ENCODE assay signal across 8 cellular contexts in genomic region chr7:66995045-66995776, GRCh38.
DNase-seq lines count a peak whose midpoint lies in the region; ATAC-seq lines count a peak whose summit lies in the region.
"Not testable (repeated sequence)": the region's sequence is repeated elsewhere in the genome, so short reads cannot be mapped to it uniquely, and the experiment has no call there.

SBDS (minus strand) TSS chr7:66995586; CDS start chr7:66995417, 169 bp downstream.

- peak within 1 kb of the TSS; percentile 88 to 97 (median 92) for H3K9ac ChIP-seq in BLaER1 treated with 17β-estradiol and CSF1 and Interleukin-3, amounts not matched to agents 10 nM and 100 nM

- H3K27ac ChIP-seq in BLaER1 treated with 17β-estradiol and CSF1 and Interleukin-3, amounts not matched to agents 10 nM and 100 nM: peak within 1 kb of the TSS; percentile 83 to 96 (median 88)

- peak within 1 kb of the TSS; percentile 76 to 94 (median 86) for H3K4me3 ChIP-seq in BLaER1 treated with 17β-estradiol and CSF1 and Interleukin-3, amounts not matched to agents 10 nM and 100 nM

- H3K36me3 ChIP-seq in BLaER1 treated with 17β-estradiol and CSF1 and Interleukin-3, amounts not matched to agents 10 nM and 100 nM: peaks cover 31 to 55% (median 50%) of the 10 kb centered on the region in 11 experiments

- not testable (repeated sequence) for H3K9me3 ChIP-seq in BLaER1 treated with 17β-estradiol and CSF1 and Interleukin-3, amounts not matched to agents 10 nM and 100 nM (replicated peaks in 1 of 11)

- peaks cover 16 to 22% (median 18%) of the 10 kb centered on the region in 10 experiments; a peak in 18 of 20 replicates for H3K4me1 ChIP-seq in BLaER1 treated with 17β-estradiol and CSF1 and Interleukin-3, amounts not matched to agents 10 nM and 100 nM

- DNase-seq in NCI-H748 (lab: John Stamatoyannopoulos, UW; ENCODE audit: unreplicated experiment) (peak; percentile 99), dedifferentiated amniotic fluid mesenchymal stem cell (ENCODE audit: extremely low spot score) (peak; percentile 99), left kidney (ENCODE audit: low read depth, low spot score) (peak; percentile 100)
- DNase-seq in activated CD4-positive, alpha-beta T cell treated with anti-CD3 and anti-CD28 coated beads, Interleukin-2, amount 50 U/mL, for 1 hour: peak; percentile 88
- peak; percentile 88 to 92 for DNase-seq in stimulated activated CD4-positive, alpha-beta T cell treated with anti-CD3 and anti-CD28 coated beads, Interleukin-2, amount 100 ng/mL, for 24 hours

- peaks cover 0 to 29% (median 7%) of the 10 kb centered on the region in 11 experiments; a peak in 9 of 22 replicates for H4K20me1 ChIP-seq in BLaER1 treated with 17β-estradiol and CSF1 and Interleukin-3, amounts not matched to agents 10 nM and 100 nM

- peak within 1 kb of the TSS; percentile 71 to 93 (median 83) for H3K4me2 ChIP-seq in BLaER1 treated with 17β-estradiol and CSF1 and Interleukin-3, amounts not matched to agents 10 nM and 100 nM

- H3K27me3 ChIP-seq in BLaER1 treated with 17β-estradiol and CSF1 and Interleukin-3, amounts not matched to agents 10 nM and 100 nM: not testable (repeated sequence)

- ATAC-seq in GM19351 (IDR thresholded peaks at IDR 0.05; ENCODE audit: unreplicated experiment) (peak; percentile 57), HG03521 (IDR thresholded peaks at IDR 0.05; ENCODE audit: unreplicated experiment) (peak; percentile 62)

Comparison
In these comparisons a context has a peak if more than half of its experiments do, and no peak if none do; other contexts are left out.
1. Peak in every context shown above with its lines: DNase-seq, ATAC-seq, H3K4me3 ChIP-seq and H3K27ac ChIP-seq.